Comparison of ENCODE assay signal across 20 cellular contexts in genomic region chr4:6920174-6920573, GRCh38. TPM values are rescaled to one million over a fixed set of nuclear protein-coding genes. Genes with fewer than 3 reads are reported as not detected.
DNase-seq lines count a peak whose midpoint lies in the region; ATAC-seq and TF ChIP-seq lines count a peak whose summit lies in the region.
"Had no signal": no experiment of that assay in that cellular context is flagged by ENCODE, and none has a peak within 500 bp of the region (broad histone marks: within the 10 kb centered on the region; RNA-seq: fewer than 3 reads in every experiment).

No MANE protein-coding gene starts in this region.

- DNase-seq in DMS53 (lab: John Stamatoyannopoulos, UW): peak; percentile 61
- DNase-seq in DMS53 treated with DMSO at 0.1 percent for 48 hours (lab: John Stamatoyannopoulos, UW; ENCODE audit: unreplicated experiment): no peak
- no peak for DNase-seq in CD4-positive, alpha-beta memory T cell
- no peak for DNase-seq in body of pancreas
- no peak for DNase-seq in SHP77 treated with DMSO at 0.1 percent for 48 hours (lab: John Stamatoyannopoulos, UW)
- no peak for DNase-seq in amniotic stem cell (lab: John Stamatoyannopoulos, UW)
- DNase-seq: activated CD8-positive, alpha-beta memory T cell treated with anti-CD3 and anti-CD28 coated beads, Interleukin-2, amount 10 ng/mL, durations not matched to agents 7 days and 5 days; BE2C; central memory CD4-positive, alpha-beta T cell; effector CD8-positive, alpha-beta T cell; hippocampal formation; kidney glomerular epithelial cell; NCI-H82; stimulated activated CD4-positive, alpha-beta T cell treated with anti-CD3 and anti-CD28 coated beads, Interleukin-4, amount 100 ng/mL, for 4 hours had no signal

- POLR2A ChIA-PET in CD4-positive, alpha-beta memory T cell (lab: Charles Lee; ENCODE audit: partially characterized antibody): interaction anchor here (0.6 to 4.9 kb wide), 3 partner anchors 10 to 122 kb away, joined by 3 to 44 read pairs (median 6); partner anchors contain the start of genes TADA2B and TBC1D14

- H3K27ac ChIP-seq in CD4-positive, alpha-beta memory T cell (ENCODE audit: low read depth, low read length): no peak overlapping the region
- H3K27ac ChIP-seq in muscle layer of duodenum (ENCODE audit: low read length) (peak overlapping the region; percentile 23), body of pancreas (no peak overlapping the region)
- H3K27ac ChIP-seq: 22Rv1, parathyroid adenoma, VCaP had no signal

- H3K4me3 ChIP-seq in CD4-positive, alpha-beta memory T cell (ENCODE audit: low read length in 2 of 2): no peak overlapping the region
- no peak overlapping the region for H3K4me3 ChIP-seq in muscle layer of duodenum (ENCODE audit: low read depth in 1 of 2, low read length in 2 of 2)
- no peak overlapping the region for H3K4me3 ChIP-seq in body of pancreas

- no peak for ATAC-seq in activated T-helper 17 cell treated with anti-CD3 and anti-CD28 coated beads, Interleukin-2, amount 50 U/mL, for 72 hours (replicated peaks)
- ATAC-seq in body of pancreas: no peak
- ATAC-seq: activated CD8-positive, alpha-beta memory T cell treated with anti-CD3 and anti-CD28 coated beads, Interleukin-2, amount 10 ng/mL, durations not matched to agents 7 days and 5 days; activated naive CD4-positive, alpha-beta T cell treated with anti-CD3 and anti-CD28 coated beads, Interleukin-2, amount 50 U/mL, for 72 hours had no signal

- CTCF ChIA-PET in CD4-positive, alpha-beta memory T cell (lab: Charles Lee; ENCODE audit: partially characterized antibody): interaction anchor here (0.6 kb wide), 1 partner anchor 27 kb away, joined by 3 read pairs; no protein-coding TSS in a partner anchor

- peaks cover 61 to 87% (median 73%) of the 10 kb centered on the region in 4 donors for H3K4me1 Mint-ChIP-seq in CD4-positive, alpha-beta memory T cell
- H3K4me1 Mint-ChIP-seq in activated T-helper 17 cell treated with anti-CD3 and anti-CD28 coated beads, Interleukin-2, amount 50 U/mL, for 72 hours: peaks cover 52% of the 10 kb centered on the region

- WGBS in body of pancreas, 2 donors: 64 to 67% methylated on average over 3 of the region's 3 CpGs

- H3K4me1 ChIP-seq in CD4-positive, alpha-beta memory T cell (ENCODE audit: insufficient read depth, low read length): peaks cover 60% of the 10 kb centered on the region
- H3K4me1 ChIP-seq in muscle layer of duodenum (ENCODE audit: control insufficient read depth in 1 of 2, insufficient read depth in 2 of 2, low read length in 2 of 2): peaks cover 26 to 34% of the 10 kb centered on the region in 2 donors
- peaks cover 27% of the 10 kb centered on the region for H3K4me1 ChIP-seq in body of pancreas

- H3K27ac Mint-ChIP-seq in CD4-positive, alpha-beta memory T cell: peak overlapping the region; percentile 61 to 96 (median 86)
- peak overlapping the region; percentile 16 for H3K27ac Mint-ChIP-seq in activated T-helper 17 cell treated with anti-CD3 and anti-CD28 coated beads, Interleukin-2, amount 50 U/mL, for 72 hours
- H3K27ac Mint-ChIP-seq: activated CD8-positive, alpha-beta memory T cell treated with anti-CD3 and anti-CD28 coated beads, Interleukin-2, amount 10 ng/mL, durations not matched to agents 7 days and 5 days had no signal

- H3K27me3 ChIP-seq in CD4-positive, alpha-beta memory T cell (ENCODE audit: insufficient read depth, low read length): no peaks in the 10 kb centered on the region
- H3K27me3 ChIP-seq in muscle layer of duodenum (ENCODE audit: low read depth, low read length) (no peaks in the 10 kb centered on the region), body of pancreas (no peaks in the 10 kb centered on the region)
- H3K27me3 ChIP-seq: BE2C had no signal

- no peaks in the 10 kb centered on the region for H3K9me3 Mint-ChIP-seq in CD4-positive, alpha-beta memory T cell
- no peaks in the 10 kb centered on the region for H3K9me3 Mint-ChIP-seq in activated T-helper 17 cell treated with anti-CD3 and anti-CD28 coated beads, Interleukin-2, amount 50 U/mL, for 72 hours
- H3K9me3 Mint-ChIP-seq: activated naive CD4-positive, alpha-beta T cell treated with anti-CD3 and anti-CD28 coated beads, Interleukin-2, amount 50 U/mL, for 72 hours had no signal

- H3K36me3 ChIP-seq in CD4-positive, alpha-beta memory T cell (ENCODE audit: insufficient read depth, low read length): peaks cover 17% of the 10 kb centered on the region
- H3K36me3 ChIP-seq in muscle layer of duodenum (ENCODE audit: control insufficient read depth in 1 of 2, insufficient read depth in 2 of 2, low read length in 2 of 2): peaks cover 12 to 19% of the 10 kb centered on the region in 2 donors
- H3K36me3 ChIP-seq in body of pancreas (replicated peaks in 1 of 2; ENCODE audit: insufficient read depth in 1 of 2, low read depth in 2 of 2): peaks cover 0 to 2% of the 10 kb centered on the region in 2 donors

- no peak for TF ChIP-seq CTCF in body of pancreas (IDR thresholded peaks at IDR 0.05)

- no peak for TF ChIP-seq POLR2A in body of pancreas (IDR thresholded peaks at IDR 0.05)

- peaks cover 17 to 26% of the 10 kb centered on the region in 2 donors for H3K36me3 Mint-ChIP-seq in CD4-positive, alpha-beta memory T cell
- H3K36me3 Mint-ChIP-seq in activated T-helper 17 cell treated with anti-CD3 and anti-CD28 coated beads, Interleukin-2, amount 50 U/mL, for 72 hours (ENCODE audit: low read depth): peaks cover 23% of the 10 kb centered on the region

- intact Hi-C loops in CD4-positive, alpha-beta memory T cell (cut with micrococcal nuclease): no loop called here
- intact Hi-C loops in body of pancreas (cut with DNase I): no loop called here

- peak overlapping the region in 3 of 8 donors; percentile 30 to 63 (median 36) for H3K4me3 Mint-ChIP-seq in CD4-positive, alpha-beta memory T cell
- H3K4me3 Mint-ChIP-seq in activated T-helper 17 cell treated with anti-CD3 and anti-CD28 coated beads, Interleukin-2, amount 50 U/mL, for 72 hours: peak overlapping the region; percentile 3
- H3K4me3 Mint-ChIP-seq: activated CD8-positive, alpha-beta memory T cell treated with anti-CD3 and anti-CD28 coated beads, Interleukin-2, amount 10 ng/mL, durations not matched to agents 7 days and 5 days had no signal

- H3K27me3 Mint-ChIP-seq in CD4-positive, alpha-beta memory T cell: no peaks in the 10 kb centered on the region
- H3K27me3 Mint-ChIP-seq in activated T-helper 17 cell treated with anti-CD3 and anti-CD28 coated beads, Interleukin-2, amount 50 U/mL, for 72 hours: no peaks in the 10 kb centered on the region
- H3K27me3 Mint-ChIP-seq: activated CD8-positive, alpha-beta memory T cell treated with anti-CD3 and anti-CD28 coated beads, Interleukin-2, amount 10 ng/mL, durations not matched to agents 7 days and 5 days had no signal

- H3K9me3 ChIP-seq in CD4-positive, alpha-beta memory T cell (ENCODE audit: control insufficient read depth in 1 of 2, low read length in 2 of 2): no peaks in the 10 kb centered on the region
- H3K9me3 ChIP-seq in muscle layer of duodenum (ENCODE audit: control insufficient read depth in 1 of 2, low read length in 2 of 2) (no peaks in the 10 kb centered on the region), body of pancreas (no peaks in the 10 kb centered on the region)
- H3K9me3 ChIP-seq: BE2C had no signal

RNA-seq across cellular contexts. Expression of gene TBC1D14, which starts 10.5 kb away (rescaled TPM):
- 10 to 100 TPM; 73.7 to 80.7 TPM for total RNA-seq in CD4-positive, alpha-beta memory T cell
- 10 to 100 TPM; 40.7 to 52.2 TPM for polyA plus RNA-seq in CD4-positive, alpha-beta memory T cell
- 10 to 100 TPM; 44.1 to 63.8 TPM for total RNA-seq in activated T-helper 17 cell treated with anti-CD3 and anti-CD28 coated beads, Interleukin-2, amount 50 U/mL, for 72 hours
- total RNA-seq in body of pancreas: 10 to 100 TPM; 10.5 to 20.0 TPM
